ENCODE assay signal across 15 cellular contexts in genomic region chr4:183297675-183298074, GRCh38. TPM values are rescaled to one million over a fixed set of nuclear protein-coding genes. Genes with fewer than 3 reads are reported as not detected.
A peak's percentile ranks its signal among the peaks of the same experiment; 100 is the strongest.
DNase-seq lines count a peak whose midpoint lies in the region; ATAC-seq and FAIRE-seq lines count a peak whose summit lies in the region.
"Had no signal": no experiment of that assay in that cellular context is flagged by ENCODE, and none has a peak within 500 bp of the region (broad histone marks: within the 10 kb centered on the region; RNA-seq: fewer than 3 reads in every experiment).

No MANE protein-coding gene starts in this region.

- H3K9me3 Mint-ChIP-seq in stimulated activated effector memory CD8-positive, alpha-beta T cell treated with anti-CD3 and anti-CD28 coated beads, Interleukin-12 subunit alpha, Interleukin-12 subunit beta, amount 100 ng/mL, for 72 hours: no peaks in the 10 kb centered on the region
- H3K9me3 Mint-ChIP-seq in immature natural killer cell: no peaks in the 10 kb centered on the region

- H3K27me3 Mint-ChIP-seq in immature natural killer cell (ENCODE audit: low read depth in 3 of 3): peaks cover 1 to 4% (median 3%) of the 10 kb centered on the region in 3 donors

- FAIRE-seq in GM19239 (lab: Jason Lieb, UNC) (peak; percentile 78), RCC 7860 (lab: Jason Lieb, UNC) (no peak)
- FAIRE-seq: islet of Langerhans had no signal

- no peaks in the 10 kb centered on the region for H3K4me1 Mint-ChIP-seq in stimulated activated effector memory CD8-positive, alpha-beta T cell treated with anti-CD3 and anti-CD28 coated beads, Interleukin-12 subunit alpha, Interleukin-12 subunit beta, amount 100 ng/mL, for 72 hours
- H3K4me1 Mint-ChIP-seq in immature natural killer cell: no peaks in the 10 kb centered on the region

- no peak for DNase-seq in GM19239 (ENCODE audit: insufficient read length, low spot score)
- DNase-seq in stimulated activated effector memory CD8-positive, alpha-beta T cell treated with anti-CD3 and anti-CD28 coated beads, Interleukin-12 subunit alpha, Interleukin-12 subunit beta, amount 100 ng/mL, for 72 hours (ENCODE audit: low spot score in 2 of 2): no peak
- DNase-seq in immature natural killer cell: no peak
- DNase-seq in HPDE6-E6E7 (ENCODE audit: extremely low spot score): no peak
- DNase-seq in RCC 7860 (ENCODE audit: low spot score): no peak
- DNase-seq in effector CD8-positive, alpha-beta T cell (lab: John Stamatoyannopoulos, UW): no peak
- DNase-seq: activated CD8-positive, alpha-beta memory T cell treated with anti-CD3 and anti-CD28 coated beads, Interleukin-2, amount 10 ng/mL, durations not matched to agents 7 days and 5 days; cortex of kidney; NCI-H524 treated with DMSO at 0.1 percent for 48 hours; substantia nigra had no signal

- no peak overlapping the region for H3K4me3 Mint-ChIP-seq in stimulated activated effector memory CD8-positive, alpha-beta T cell treated with anti-CD3 and anti-CD28 coated beads, Interleukin-12 subunit alpha, Interleukin-12 subunit beta, amount 100 ng/mL, for 72 hours
- H3K4me3 Mint-ChIP-seq in immature natural killer cell: no peak overlapping the region
- H3K4me3 Mint-ChIP-seq: activated CD8-positive, alpha-beta memory T cell treated with anti-CD3 and anti-CD28 coated beads, Interleukin-2, amount 10 ng/mL, durations not matched to agents 7 days and 5 days had no signal

- no peaks in the 10 kb centered on the region for H3K36me3 Mint-ChIP-seq in stimulated activated effector memory CD8-positive, alpha-beta T cell treated with anti-CD3 and anti-CD28 coated beads, Interleukin-12 subunit alpha, Interleukin-12 subunit beta, amount 100 ng/mL, for 72 hours
- H3K36me3 Mint-ChIP-seq in immature natural killer cell: peaks cover 0 to 16% (median 11%) of the 10 kb centered on the region in 3 donors
- H3K36me3 Mint-ChIP-seq: activated CD8-positive, alpha-beta memory T cell treated with anti-CD3 and anti-CD28 coated beads, Interleukin-2, amount 10 ng/mL, durations not matched to agents 7 days and 5 days had no signal

- H3K27ac Mint-ChIP-seq in stimulated activated effector memory CD8-positive, alpha-beta T cell treated with anti-CD3 and anti-CD28 coated beads, Interleukin-12 subunit alpha, Interleukin-12 subunit beta, amount 100 ng/mL, for 72 hours: no peak overlapping the region
- no peak overlapping the region for H3K27ac Mint-ChIP-seq in immature natural killer cell
- H3K27ac Mint-ChIP-seq: activated CD8-positive, alpha-beta memory T cell treated with anti-CD3 and anti-CD28 coated beads, Interleukin-2, amount 10 ng/mL, durations not matched to agents 7 days and 5 days had no signal

- ATAC-seq in HG02610 (IDR thresholded peaks at IDR 0.05; ENCODE audit: unreplicated experiment) (peak; percentile 73), HG03159 (IDR thresholded peaks at IDR 0.05; ENCODE audit: unreplicated experiment) (peak; percentile 86)
- peak; percentile 31 for ATAC-seq in stimulated activated effector memory CD8-positive, alpha-beta T cell treated with anti-CD3 and anti-CD28 coated beads, Interleukin-12 subunit alpha, Interleukin-12 subunit beta, amount 100 ng/mL, for 72 hours
- ATAC-seq: activated CD8-positive, alpha-beta memory T cell treated with anti-CD3 and anti-CD28 coated beads, Interleukin-2, amount 10 ng/mL, durations not matched to agents 7 days and 5 days; Right ventricle myocardium inferior had no signal

RNA-seq across cellular contexts. Expression of gene CLDN22, which starts 22.4 kb away (rescaled TPM):
- under 1 TPM in 1 of 3 donors, not detected in 2; 0.52 TPM for polyA plus RNA-seq in immature natural killer cell
- polyA plus RNA-seq: adipose tissue had no signal

RNA-seq across cellular contexts. Expression of gene CLDN24, which starts 24.6 kb away (rescaled TPM):
- not detected for polyA plus RNA-seq in immature natural killer cell
- polyA plus RNA-seq: adipose tissue had no signal

Comparison
In these comparisons a context has a peak if more than half of its experiments do, and no peak if none do; other contexts are left out.
1. ATAC-seq: peak in every context shown above with its lines; median percentile 86 in HG03159; 73 in HG02610; 31 in stimulated activated effector memory CD8-positive, alpha-beta T cell treated with anti-CD3 and anti-CD28 coated beads, Interleukin-12 subunit alpha, Interleukin-12 subunit beta, amount 100 ng/mL, for 72 hours.